Comparison of ENCODE assay signal across 12 cellular contexts in genomic region chr2:101619191-101619591, GRCh38.
DNase-seq lines count a peak whose midpoint lies in the region; TF ChIP-seq lines count a peak whose summit lies in the region.
"Had no signal": no experiment of that assay in that cellular context is flagged by ENCODE, and none has a peak within 500 bp of the region (broad histone marks: within the 10 kb centered on the region; RNA-seq: fewer than 3 reads in every experiment).

No MANE protein-coding gene starts in this region.

- no peaks in the 10 kb centered on the region for H3K9me2 ChIP-seq in MM.1S (replicated peaks; ENCODE audit: insufficient read depth, low read length)

- H3K9me3 ChIP-seq in right atrium auricular region (no peaks in the 10 kb centered on the region), MM.1S (replicated peaks; ENCODE audit: insufficient read depth, low read length) (no peaks in the 10 kb centered on the region)

- no peak overlapping the region for H2AFZ ChIP-seq in MM.1S (ENCODE audit: low read length)

- H3K9ac ChIP-seq in MM.1S (ENCODE audit: low read length), result no peak overlapping the region

- intact Hi-C loops in cardiac septum (cut with DNase I), result no loop called here

- H3K4me3 ChIP-seq in right atrium auricular region, result no peak overlapping the region
- no peak overlapping the region for H3K4me3 ChIP-seq in choroid plexus epithelial cell (ENCODE audit: low read depth, low read length)
- H3K4me3 ChIP-seq in MM.1S (ENCODE audit: low read length), result no peak overlapping the region
- H3K4me3 ChIP-seq: skin epidermis had no signal

- H3K79me2 ChIP-seq in MM.1S (ENCODE audit: low read length), result no peaks in the 10 kb centered on the region

- H3K27me3 ChIP-seq in right atrium auricular region (no peaks in the 10 kb centered on the region), MM.1S (replicated peaks; ENCODE audit: insufficient read depth, low read length) (no peaks in the 10 kb centered on the region)

- no peaks in the 10 kb centered on the region for H3K36me3 ChIP-seq in right atrium auricular region
- H3K36me3 ChIP-seq in MM.1S (replicated peaks; ENCODE audit: insufficient read depth, low read length), result no peaks in the 10 kb centered on the region

- DNase-seq in right atrium auricular region (ENCODE audit: low spot score), result peak; percentile 67
- DNase-seq in cardiac septum (ENCODE audit: low spot score), result no peak
- peak; percentile 62 for DNase-seq in choroid plexus epithelial cell (ENCODE audit: low read depth)
- peak; percentile 14 to 95 for DNase-seq in lung microvascular endothelial cell (ENCODE audit: low read depth in 2 of 2)
- DNase-seq in HCEC 1CT, result no peak
- no peak for DNase-seq in activated CD4-positive, CD25-positive, alpha-beta regulatory T cell (lab: John Stamatoyannopoulos, UW)
- no peak for DNase-seq in MM.1S
- DNase-seq in globus pallidus (ENCODE audit: low spot score), result no peak
- DNase-seq: activated naive CD4-positive, alpha-beta T cell treated with anti-CD3 and anti-CD28 coated beads, Interleukin-2, amount 50 U/mL, for 16 hours; EL; naive B cell had no signal

- TF ChIP-seq CTCF in right atrium auricular region (IDR thresholded peaks at IDR 0.05) (no peak), choroid plexus epithelial cell (conservative IDR thresholded peaks at IDR 0.05; ENCODE audit: low read depth, low read length) (no peak), MM.1S (IDR thresholded peaks at IDR 0.05; ENCODE audit: low read length) (no peak)

- no peaks in the 10 kb centered on the region for H3K4me1 ChIP-seq in right atrium auricular region
- no peaks in the 10 kb centered on the region for H3K4me1 ChIP-seq in MM.1S (ENCODE audit: low read length)

- no peaks in the 10 kb centered on the region for H3F3A ChIP-seq in MM.1S (ENCODE audit: insufficient read depth, low read length)

- H3K27ac ChIP-seq in right atrium auricular region (no peak overlapping the region), MM.1S (ENCODE audit: low read length) (no peak overlapping the region)
- H3K27ac ChIP-seq: skin epidermis had no signal

- H4K20me1 ChIP-seq in MM.1S (ENCODE audit: insufficient read depth, low read length), result no peaks in the 10 kb centered on the region

- H3K4me2 ChIP-seq in MM.1S (ENCODE audit: low read depth, low read length), result no peak overlapping the region

Comparison
In these comparisons a context has a peak if more than half of its experiments do, and no peak if none do; other contexts are left out.
1. DNase-seq: peak in right atrium auricular region (single experiment), choroid plexus epithelial cell (single experiment) and lung microvascular endothelial cell (2 of 2); none in cardiac septum (single experiment), HCEC 1CT (single experiment), activated CD4-positive, CD25-positive, alpha-beta regulatory T cell (0 of 4), MM.1S (single experiment) and globus pallidus (single experiment).